Comparison of ENCODE assay signal across 8 cellular contexts in genomic region chr6:44041461-44042260, GRCh38.
DNase-seq lines count a peak whose midpoint lies in the region; ATAC-seq, FAIRE-seq and TF ChIP-seq lines count a peak whose summit lies in the region.

No MANE protein-coding gene starts in this region.

- POLR2A ChIA-PET in BJ (lab: Charles Lee): no interaction called here

- H3K9me2 ChIP-seq in Loucy (replicated peaks; ENCODE audit: low read depth, low read length): no peaks in the 10 kb centered on the region

- no peak overlapping the region for H3K4me3 ChIP-seq in BJ (ENCODE audit: low read depth, low read length)
- H3K4me3 ChIP-seq in Loucy (ENCODE audit: low read length, poor library complexity, severe bottlenecking): peak overlapping the region; percentile 32
- no peak overlapping the region for H3K4me3 ChIP-seq in choroid plexus epithelial cell (ENCODE audit: low read depth, low read length)
- H3K4me3 ChIP-seq in muscle layer of colon (ENCODE audit: low read depth in 1 of 2, low read length in 2 of 2): peak overlapping the region in 1 of 2 donors; percentile 18

- H3F3A ChIP-seq in Loucy (ENCODE audit: low read depth): no peaks in the 10 kb centered on the region

- TF ChIP-seq CTCF in BJ (IDR thresholded peaks at IDR 0.05; ENCODE audit: insufficient read depth, low read depth, low read length): no peak
- no peak for TF ChIP-seq CTCF in Loucy (conservative IDR thresholded peaks at IDR 0.05; ENCODE audit: low read length)
- TF ChIP-seq CTCF in choroid plexus epithelial cell (conservative IDR thresholded peaks at IDR 0.05; ENCODE audit: low read depth, low read length): no peak

- peak overlapping the region; percentile 58 for H2AFZ ChIP-seq in Loucy (ENCODE audit: low read length)

- no peaks in the 10 kb centered on the region for H3K36me3 ChIP-seq in BJ (ENCODE audit: control insufficient read depth, insufficient read depth, low read length)
- no peaks in the 10 kb centered on the region for H3K36me3 ChIP-seq in Loucy (ENCODE audit: insufficient read depth, low read length)
- no peaks in the 10 kb centered on the region for H3K36me3 ChIP-seq in muscle layer of colon (ENCODE audit: insufficient read depth, low read length)

- DNase-seq in BJ (ENCODE audit: low read depth) (peak; percentile 94), choroid plexus epithelial cell (ENCODE audit: low read depth) (peak; percentile 96), ureter (ENCODE audit: low spot score) (no peak), NCI-H2029 treated with DMSO at 0.1 percent for 48 hours (lab: John Stamatoyannopoulos, UW) (no peak), GM12892 (ENCODE audit: insufficient read length) (no peak)

- H3K27ac ChIP-seq in muscle layer of colon (ENCODE audit: low read depth, low read length): peak overlapping the region; percentile 48

- H3K4me1 ChIP-seq in Loucy (ENCODE audit: insufficient read depth, low read length, poor library complexity, severe bottlenecking) (peaks cover 28% of the 10 kb centered on the region), muscle layer of colon (ENCODE audit: insufficient read depth, low read length) (peaks cover 45% of the 10 kb centered on the region)

- no peaks in the 10 kb centered on the region for H3K79me2 ChIP-seq in Loucy (ENCODE audit: insufficient read depth, low read length)

- FAIRE-seq in GM12892 (lab: Jason Lieb, UNC): no peak

- CTCF ChIA-PET in BJ (lab: Yijun Ruan, JAX): interaction anchor here (0.5 to 1.5 kb wide), 9 partner anchors 10 to 317 kb away, joined by 3 to 6 read pairs (median 4); partner anchors contain the start of gene VEGFA

- peak overlapping the region; percentile 62 for H3K9ac ChIP-seq in Loucy (ENCODE audit: low read depth, low read length, poor library complexity, severe bottlenecking)
- no peak overlapping the region for H3K9ac ChIP-seq in muscle layer of colon (ENCODE audit: low read length)

- ATAC-seq in HG03460 (IDR thresholded peaks at IDR 0.05; ENCODE audit: unreplicated experiment): no peak

- TF ChIP-seq POLR2A in GM12892 (IDR thresholded peaks at IDR 0.05; ENCODE audit: low read depth, low read length): no peak

- H4K20me1 ChIP-seq in Loucy (ENCODE audit: insufficient read depth, low read length, poor library complexity, severe bottlenecking): no peaks in the 10 kb centered on the region

- peak overlapping the region; percentile 56 for H3K4me2 ChIP-seq in Loucy (ENCODE audit: low read depth, low read length, poor library complexity, severe bottlenecking)

- H3K27me3 ChIP-seq in BJ (ENCODE audit: control insufficient read depth, insufficient read depth, low read length): no peaks in the 10 kb centered on the region
- no peaks in the 10 kb centered on the region for H3K27me3 ChIP-seq in Loucy (ENCODE audit: insufficient read depth, low read length, poor library complexity, severe bottlenecking)
- no peaks in the 10 kb centered on the region for H3K27me3 ChIP-seq in muscle layer of colon (ENCODE audit: control insufficient read depth in 1 of 2, insufficient read depth in 2 of 2, low read length in 2 of 2)

- H3K9me3 ChIP-seq in Loucy (ENCODE audit: insufficient read depth, low read depth, low read length) (no peaks in the 10 kb centered on the region), muscle layer of colon (ENCODE audit: low read length) (no peaks in the 10 kb centered on the region)

Comparison
In these comparisons a context has a peak if more than half of its experiments do, and no peak if none do; other contexts are left out.
1. DNase-seq: peak in BJ (single experiment) and choroid plexus epithelial cell (single experiment); none in ureter (single experiment), NCI-H2029 treated with DMSO at 0.1 percent for 48 hours (single experiment) and GM12892 (single experiment).